ENCODE assay signal across 14 cellular contexts in genomic region chr9:85290019-85290418, GRCh38.
DNase-seq lines count a peak whose midpoint lies in the region; ATAC-seq and TF ChIP-seq lines count a peak whose summit lies in the region.
"Had no signal": no experiment of that assay in that cellular context is flagged by ENCODE, and none has a peak within 500 bp of the region (broad histone marks: within the 10 kb centered on the region; RNA-seq: fewer than 3 reads in every experiment).

No MANE protein-coding gene starts in this region.

- no TSS peak for BruUV-seq in A673 (replicated peaks; lab: Mats Ljungman, UMichigan)

- ATAC-seq in activated CD8-positive, alpha-beta T cell treated with anti-CD3 and anti-CD28 coated beads for 36 hours = peak; percentile 27
- ATAC-seq in effector memory CD8-positive, alpha-beta T cell (replicated peaks) = no peak
- ATAC-seq in stimulated activated effector memory CD8-positive, alpha-beta T cell treated with anti-CD3 and anti-CD28 coated beads, Interleukin-12 subunit alpha, Interleukin-12 subunit beta, amount 100 ng/mL, for 72 hours = no peak

- H3K9me3 ChIP-seq in A673 (ENCODE audit: low read depth, low read length, poor library complexity, severe bottlenecking) (no peaks in the 10 kb centered on the region), sigmoid colon (no peaks in the 10 kb centered on the region)
- H3K9me3 ChIP-seq: prostate gland had no signal

- CTCF ChIA-PET in activated CD4-positive, alpha-beta T cell treated with anti-CD3 and anti-CD28 coated beads, Interleukin-2, amount 10 ng/mL, durations not matched to agents 7 days and 5 days (lab: Charles Lee) = no interaction called here
- CTCF ChIA-PET in activated CD8-positive, alpha-beta T cell treated with anti-CD3 and anti-CD28 coated beads for 36 hours (lab: Charles Lee) = interaction anchor here (1.0 to 1.1 kb wide), 2 partner anchors 131 to 135 kb away, joined by 3 to 4 read pairs; no protein-coding TSS in a partner anchor
- CTCF ChIA-PET in A673 (lab: Charles Lee) = no interaction called here

- no peak for TF ChIP-seq CTCF in activated CD8-positive, alpha-beta T cell treated with anti-CD3 and anti-CD28 coated beads for 36 hours (IDR thresholded peaks at IDR 0.05)
- TF ChIP-seq CTCF in A673 (conservative IDR thresholded peaks at IDR 0.05; ENCODE audit: low read depth, low read length) (no peak), sigmoid colon (IDR thresholded peaks at IDR 0.05) (no peak)

- H3K4me1 ChIP-seq in A673 (ENCODE audit: insufficient read depth, low read length, poor library complexity, severe bottlenecking) (no peaks in the 10 kb centered on the region), sigmoid colon (no peaks in the 10 kb centered on the region)
- H3K4me1 ChIP-seq: prostate gland had no signal

- H3K27me3 ChIP-seq in A673 (replicated peaks; ENCODE audit: insufficient read depth, low read depth, low read length, poor library complexity) = peaks cover 32% of the 10 kb centered on the region
- H3K27me3 ChIP-seq in sigmoid colon = no peaks in the 10 kb centered on the region
- H3K27me3 ChIP-seq: brain microvascular endothelial cell had no signal

- H3K9me3 Mint-ChIP-seq in activated CD4-positive, alpha-beta T cell treated with anti-CD3 and anti-CD28 coated beads, Interleukin-2, amount 10 ng/mL, durations not matched to agents 7 days and 5 days = peaks cover 2% of the 10 kb centered on the region
- peaks cover 2% of the 10 kb centered on the region for H3K9me3 Mint-ChIP-seq in activated CD8-positive, alpha-beta T cell treated with anti-CD3 and anti-CD28 coated beads for 36 hours
- H3K9me3 Mint-ChIP-seq in effector memory CD8-positive, alpha-beta T cell = peaks cover 3 to 6% of the 10 kb centered on the region in 2 donors
- H3K9me3 Mint-ChIP-seq in stimulated activated effector memory CD8-positive, alpha-beta T cell treated with anti-CD3 and anti-CD28 coated beads, Interleukin-12 subunit alpha, Interleukin-12 subunit beta, amount 100 ng/mL, for 72 hours = no peaks in the 10 kb centered on the region

- no peak overlapping the region for H3K4me3 Mint-ChIP-seq in activated CD4-positive, alpha-beta T cell treated with anti-CD3 and anti-CD28 coated beads, Interleukin-2, amount 10 ng/mL, durations not matched to agents 7 days and 5 days
- peak overlapping the region; percentile 59 for H3K4me3 Mint-ChIP-seq in activated CD8-positive, alpha-beta T cell treated with anti-CD3 and anti-CD28 coated beads for 36 hours
- H3K4me3 Mint-ChIP-seq in effector memory CD8-positive, alpha-beta T cell = peak overlapping the region; percentile 46 to 64
- peak overlapping the region; percentile 36 for H3K4me3 Mint-ChIP-seq in stimulated activated effector memory CD8-positive, alpha-beta T cell treated with anti-CD3 and anti-CD28 coated beads, Interleukin-12 subunit alpha, Interleukin-12 subunit beta, amount 100 ng/mL, for 72 hours

- POLR2A ChIA-PET in activated CD4-positive, alpha-beta T cell treated with anti-CD3 and anti-CD28 coated beads, Interleukin-2, amount 10 ng/mL, durations not matched to agents 7 days and 5 days (lab: Charles Lee) = no interaction called here
- POLR2A ChIA-PET in activated CD8-positive, alpha-beta T cell treated with anti-CD3 and anti-CD28 coated beads for 36 hours (lab: Charles Lee) = no interaction called here
- POLR2A ChIA-PET in A673 (lab: Charles Lee; ENCODE audit: low non-redundant PET) = no interaction called here

- H3K4me3 ChIP-seq in A673 (ENCODE audit: low read depth, low read length, poor library complexity, severe bottlenecking) (no peak overlapping the region), sigmoid colon (no peak overlapping the region)
- H3K4me3 ChIP-seq: prostate gland had no signal

- DNase-seq in activated CD4-positive, alpha-beta T cell treated with anti-CD3 and anti-CD28 coated beads, Interleukin-2, amount 10 ng/mL, durations not matched to agents 7 days and 5 days = peak; percentile 43
- DNase-seq in activated CD4-positive, alpha-beta T cell treated with anti-CD3 and anti-CD28 coated beads for 1 hour = no peak
- peak; percentile 70 for DNase-seq in activated CD8-positive, alpha-beta T cell treated with anti-CD3 and anti-CD28 coated beads for 36 hours
- peak; percentile 0 to 19 (median 1) for DNase-seq in effector memory CD8-positive, alpha-beta T cell
- no peak for DNase-seq in stimulated activated effector memory CD8-positive, alpha-beta T cell treated with anti-CD3 and anti-CD28 coated beads, Interleukin-12 subunit alpha, Interleukin-12 subunit beta, amount 100 ng/mL, for 72 hours (ENCODE audit: low spot score in 2 of 2)
- no peak for DNase-seq in A673 (ENCODE audit: low spot score)
- no peak for DNase-seq in sigmoid colon
- DNase-seq in NCI-H1436 treated with DMSO at 0.1 percent for 48 hours (lab: John Stamatoyannopoulos, UW) = no peak
- DNase-seq: ACHN, brain microvascular endothelial cell, hypothalamus, NCI-H1048, NCI-H2227 treated with DMSO at 0.1 percent for 48 hours had no signal

- H3K36me3 ChIP-seq in A673 (ENCODE audit: insufficient read depth, low read length, poor library complexity, severe bottlenecking) (no peaks in the 10 kb centered on the region), sigmoid colon (no peaks in the 10 kb centered on the region)
- H3K36me3 ChIP-seq: brain microvascular endothelial cell, prostate gland had no signal

- H3K27ac ChIP-seq in A673 (ENCODE audit: low read depth, low read length, poor library complexity, severe bottlenecking) (no peak overlapping the region), sigmoid colon (no peak overlapping the region)
- H3K27ac ChIP-seq: brain microvascular endothelial cell, prostate gland had no signal

- no peak for TF ChIP-seq EP300 in sigmoid colon (IDR thresholded peaks at IDR 0.05)

- WGBS in sigmoid colon, 2 donors = 49 to 78% methylated on average over 21 of the region's 21 CpGs

- H3K4me1 Mint-ChIP-seq in activated CD4-positive, alpha-beta T cell treated with anti-CD3 and anti-CD28 coated beads, Interleukin-2, amount 10 ng/mL, durations not matched to agents 7 days and 5 days = peaks cover 19% of the 10 kb centered on the region
- peaks cover 25% of the 10 kb centered on the region for H3K4me1 Mint-ChIP-seq in activated CD8-positive, alpha-beta T cell treated with anti-CD3 and anti-CD28 coated beads for 36 hours (ENCODE audit: low read depth)
- peaks cover 3 to 13% of the 10 kb centered on the region in 2 donors for H3K4me1 Mint-ChIP-seq in effector memory CD8-positive, alpha-beta T cell (ENCODE audit: low read depth in 2 of 2)
- peaks cover 9% of the 10 kb centered on the region for H3K4me1 Mint-ChIP-seq in stimulated activated effector memory CD8-positive, alpha-beta T cell treated with anti-CD3 and anti-CD28 coated beads, Interleukin-12 subunit alpha, Interleukin-12 subunit beta, amount 100 ng/mL, for 72 hours

- no peaks in the 10 kb centered on the region for H3K36me3 Mint-ChIP-seq in activated CD4-positive, alpha-beta T cell treated with anti-CD3 and anti-CD28 coated beads, Interleukin-2, amount 10 ng/mL, durations not matched to agents 7 days and 5 days (ENCODE audit: low read depth)
- no peaks in the 10 kb centered on the region for H3K36me3 Mint-ChIP-seq in activated CD8-positive, alpha-beta T cell treated with anti-CD3 and anti-CD28 coated beads for 36 hours (ENCODE audit: low read depth)
- no peaks in the 10 kb centered on the region for H3K36me3 Mint-ChIP-seq in effector memory CD8-positive, alpha-beta T cell (ENCODE audit: insufficient read depth)
- H3K36me3 Mint-ChIP-seq in stimulated activated effector memory CD8-positive, alpha-beta T cell treated with anti-CD3 and anti-CD28 coated beads, Interleukin-12 subunit alpha, Interleukin-12 subunit beta, amount 100 ng/mL, for 72 hours = no peaks in the 10 kb centered on the region

- intact Hi-C loops in activated CD8-positive, alpha-beta T cell treated with anti-CD3 and anti-CD28 coated beads for 36 hours (cut with micrococcal nuclease) = no loop called here
- intact Hi-C loops in A673 (cut with micrococcal nuclease; ENCODE audit: unreplicated experiment) = no loop called here
- intact Hi-C loops in sigmoid colon (cut with DNase I) = no loop called here

- H3K27ac Mint-ChIP-seq in activated CD4-positive, alpha-beta T cell treated with anti-CD3 and anti-CD28 coated beads, Interleukin-2, amount 10 ng/mL, durations not matched to agents 7 days and 5 days = no peak overlapping the region
- no peak overlapping the region for H3K27ac Mint-ChIP-seq in activated CD8-positive, alpha-beta T cell treated with anti-CD3 and anti-CD28 coated beads for 36 hours
- peak overlapping the region in 1 of 2 donors; percentile 35 for H3K27ac Mint-ChIP-seq in effector memory CD8-positive, alpha-beta T cell
- no peak overlapping the region for H3K27ac Mint-ChIP-seq in stimulated activated effector memory CD8-positive, alpha-beta T cell treated with anti-CD3 and anti-CD28 coated beads, Interleukin-12 subunit alpha, Interleukin-12 subunit beta, amount 100 ng/mL, for 72 hours

- no peak for TF ChIP-seq POLR2A in sigmoid colon (IDR thresholded peaks at IDR 0.05)

- H3K27me3 Mint-ChIP-seq in activated CD4-positive, alpha-beta T cell treated with anti-CD3 and anti-CD28 coated beads, Interleukin-2, amount 10 ng/mL, durations not matched to agents 7 days and 5 days = peaks cover 27% of the 10 kb centered on the region
- H3K27me3 Mint-ChIP-seq in activated CD8-positive, alpha-beta T cell treated with anti-CD3 and anti-CD28 coated beads for 36 hours = peaks cover 14% of the 10 kb centered on the region
- peaks cover 11 to 17% of the 10 kb centered on the region in 2 donors for H3K27me3 Mint-ChIP-seq in effector memory CD8-positive, alpha-beta T cell

Comparison
In these comparisons a context has a peak if more than half of its experiments do, and no peak if none do; other contexts are left out.
1. DNase-seq: peak in activated CD4-positive, alpha-beta T cell treated with anti-CD3 and anti-CD28 coated beads, Interleukin-2, amount 10 ng/mL, durations not matched to agents 7 days and 5 days (single experiment), activated CD8-positive, alpha-beta T cell treated with anti-CD3 and anti-CD28 coated beads for 36 hours (single experiment) and effector memory CD8-positive, alpha-beta T cell (3 of 3); none in activated CD4-positive, alpha-beta T cell treated with anti-CD3 and anti-CD28 coated beads for 1 hour (single experiment), stimulated activated effector memory CD8-positive, alpha-beta T cell treated with anti-CD3 and anti-CD28 coated beads, Interleukin-12 subunit alpha, Interleukin-12 subunit beta, amount 100 ng/mL, for 72 hours (0 of 2), A673 (single experiment), sigmoid colon (single experiment) and NCI-H1436 treated with DMSO at 0.1 percent for 48 hours (single experiment).